In genomic region chr1:55484173-55484572, GRCh38 we compare ENCODE assay signal across 17 cellular contexts.
"Had no signal": no experiment of that assay in that cellular context is flagged by ENCODE, and none has a peak within 500 bp of the region (broad histone marks: within the 10 kb centered on the region; RNA-seq: fewer than 3 reads in every experiment).

No MANE protein-coding gene starts in this region.

- H3K27me3 ChIP-seq: esophagus squamous epithelium, sigmoid colon had no signal

- H3K36me3 ChIP-seq: esophagus squamous epithelium, sigmoid colon, spleen, thoracic aorta had no signal

- H3K4me3 ChIP-seq: esophagus squamous epithelium, sigmoid colon, spleen, thoracic aorta had no signal

- H2AFZ ChIP-seq: parathyroid adenoma had no signal

- DNase-seq: activated CD4-positive, alpha-beta T cell treated with anti-CD3 and anti-CD28 coated beads for 36 hours; activated CD4-positive, alpha-beta T cell treated with anti-CD3 and anti-CD28 coated beads, Interleukin-2, amount 50 U/mL, for 48 hours; activated gamma-delta T cell treated with Interleukin-2 at 50 U/mL for 16 hours; dermis blood vessel endothelial cell; effector memory CD4-positive, alpha-beta T cell; esophagus squamous epithelium; left cardiac atrium; sigmoid colon; spleen; stimulated activated CD4-positive, alpha-beta T cell treated with anti-CD3 and anti-CD28 coated beads, Interleukin-4, amount 100 ng/mL, for 4 hours; T-helper 17 cell had no signal

- FAIRE-seq: endothelial cell of umbilical vein had no signal

- H3K9ac ChIP-seq: parathyroid adenoma had no signal

- ATAC-seq: activated CD4-positive, alpha-beta T cell treated with anti-CD3 and anti-CD28 coated beads for 36 hours; activated naive CD4-positive, alpha-beta T cell treated with anti-CD3 and anti-CD28 coated beads, Interleukin-2, amount 50 U/mL, for 72 hours; left cardiac atrium; natural killer cell treated with Interleukin-12 subunit alpha and Interleukin-12 subunit beta and Interleukin-15 and Interleukin-18, amount 100 ng/mL, for 72 hours; stimulated activated memory B cell treated with anti-CD40 and anti-IgM and Interleukin-4, amounts not matched to agents 10 μg/mL and 1 μg/mL and 100 μg/mL, for 72 hours; T-helper 17 cell had no signal

- H3K79me2 ChIP-seq: parathyroid adenoma had no signal

- H3K4me1 ChIP-seq: esophagus squamous epithelium, parathyroid adenoma, spleen had no signal

- H3K9me3 ChIP-seq: esophagus squamous epithelium, sigmoid colon, spleen, thoracic aorta had no signal

- H3K27ac ChIP-seq: esophagus squamous epithelium, parathyroid adenoma, sigmoid colon, thoracic aorta had no signal
